ENCODE assay signal across 23 cellular contexts in genomic region chr3:184752361-184752760, GRCh38. TPM values are rescaled to one million over a fixed set of nuclear protein-coding genes. Genes with fewer than 3 reads are reported as not detected.
DNase-seq lines count a peak whose midpoint lies in the region; ATAC-seq, FAIRE-seq and TF ChIP-seq lines count a peak whose summit lies in the region.
"Had no signal": no experiment of that assay in that cellular context is flagged by ENCODE, and none has a peak within 500 bp of the region (broad histone marks: within the 10 kb centered on the region; RNA-seq: fewer than 3 reads in every experiment).

No MANE protein-coding gene starts in this region.

- DNase-seq in NCI-H526 (lab: John Stamatoyannopoulos, UW) (peak; percentile 86 to 93), H1 (ENCODE audit: low read depth in 1 of 2, low spot score in 2 of 2) (no peak), posterior vena cava (ENCODE audit: low spot score) (peak; percentile 16), C1 segment of cervical spinal cord (lab: John Stamatoyannopoulos, UW) (no peak), NCI-H524 (lab: John Stamatoyannopoulos, UW) (no peak), upper lobe of right lung (no peak)
- DNase-seq: AML-193, DMS53, GDM1, MM.1S, NCI-H1048, NCI-H1436, NCI-H187 treated with DMSO at 0.1 percent for 48 hours, NCI-H2107, NCI-H82, Peyer's patch had no signal

- H2BK12ac ChIP-seq in H1 (ENCODE audit: low read depth, low read length) = no peak overlapping the region; the same call in 1 of the 2 replicates

- no peak overlapping the region for H2AFZ ChIP-seq in H1 (ENCODE audit: low read length)

- no peak for ATAC-seq in activated CD4-positive, CD25-positive, alpha-beta regulatory T cell treated with anti-CD3 and anti-CD28 coated beads, Interleukin-2, amount 50 U/mL, for 24 hours
- ATAC-seq in upper lobe of right lung = no peak
- ATAC-seq: HepG2, K562 had no signal

- no peaks in the 10 kb centered on the region for H4K20me1 ChIP-seq in BLaER1 treated with 17β-estradiol and CSF1 and Interleukin-3, amounts not matched to agents 10 nM and 100 nM
- no peaks in the 10 kb centered on the region for H4K20me1 ChIP-seq in H1 (replicated peaks in 1 of 2; ENCODE audit: control insufficient read depth in 1 of 2, insufficient read depth in 2 of 2, low read length in 2 of 2)

- intact Hi-C loops in posterior vena cava (cut with DNase I) (no loop called here), upper lobe of right lung (cut with DNase I) (no loop called here)

- H2BK120ac ChIP-seq in H1 (replicated peaks; ENCODE audit: low read depth, low read length) = no peak overlapping the region

- no peak overlapping the region for H2BK20ac ChIP-seq in H1 (ENCODE audit: low read length)

- TF ChIP-seq EP300 in H1 (IDR thresholded peaks at IDR 0.05; ENCODE audit: borderline replicate concordance in 1 of 2, low read depth in 2 of 2, low read length in 2 of 2) = no peak

- no peaks in the 10 kb centered on the region for H3K9me3 ChIP-seq in BLaER1 treated with 17β-estradiol and CSF1 and Interleukin-3, amounts not matched to agents 10 nM and 100 nM (replicated peaks in 1 of 11)
- no peaks in the 10 kb centered on the region for H3K9me3 ChIP-seq in H1 (ENCODE audit: insufficient read depth in 2 of 2, low read depth in 1 of 2, low read length in 1 of 2)
- no peaks in the 10 kb centered on the region for H3K9me3 ChIP-seq in upper lobe of right lung
- H3K9me3 ChIP-seq: Peyer's patch had no signal

- no peak overlapping the region for H3K14ac ChIP-seq in H1 (ENCODE audit: insufficient read length)

- no peak overlapping the region for H4K8ac ChIP-seq in H1 (ENCODE audit: extremely low read depth, insufficient read depth, low read length)

- no peak overlapping the region for H2BK5ac ChIP-seq in H1 (ENCODE audit: low read depth, low read length)

- H4K91ac ChIP-seq in H1 (replicated peaks; ENCODE audit: insufficient read length, low read length) = no peak overlapping the region

- no peak overlapping the region for H3K4me3 ChIP-seq in BLaER1 treated with 17β-estradiol and CSF1 and Interleukin-3, amounts not matched to agents 10 nM and 100 nM
- H3K4me3 ChIP-seq in H1 (ENCODE audit: extremely low read depth in 1 of 4, insufficient read depth in 2 of 4, low read depth in 3 of 4, low read length in 4 of 4) (no peak overlapping the region), upper lobe of right lung (no peak overlapping the region)
- H3K4me3 ChIP-seq: K562, Peyer's patch had no signal

- no peak for FAIRE-seq in H1 (lab: Jason Lieb, UNC)
- FAIRE-seq: D721Med, GM18507, GM19239, HepG2, K562 had no signal

- no peaks in the 10 kb centered on the region; the same call in 1 of the 2 replicates for H3K23me2 ChIP-seq in H1 (ENCODE audit: low read depth, low read length)

- no peaks in the 10 kb centered on the region for H3K79me2 ChIP-seq in H1 (ENCODE audit: control insufficient read depth in 1 of 2, insufficient read depth in 2 of 2, low read length in 2 of 2)

- no peaks in the 10 kb centered on the region for H3K36me3 ChIP-seq in BLaER1 treated with 17β-estradiol and CSF1 and Interleukin-3, amounts not matched to agents 10 nM and 100 nM
- H3K36me3 ChIP-seq in H1 (ENCODE audit: control insufficient read depth in 2 of 4, insufficient read depth in 4 of 4, low read length in 3 of 4) (no peaks in the 10 kb centered on the region), upper lobe of right lung (no peaks in the 10 kb centered on the region)
- H3K36me3 ChIP-seq: Peyer's patch had no signal

- POLR2A ChIA-PET in H1 (lab: Charles Lee; ENCODE audit: partially characterized antibody) = interaction anchor here (0.6 to 2.3 kb wide), 3 partner anchors 10 to 421 kb away, joined by 4 to 8 read pairs (median 4); partner anchors contain the start of gene MAGEF1

- no peak overlapping the region; the same call in 1 of the 2 replicates for H3K18ac ChIP-seq in H1 (ENCODE audit: extremely low read depth, low read length)

- peak overlapping the region; percentile 9 to 85 (median 55); a peak in 21 of 22 replicates for H3K4me2 ChIP-seq in BLaER1 treated with 17β-estradiol and CSF1 and Interleukin-3, amounts not matched to agents 10 nM and 100 nM
- peak overlapping the region in 1 of 2 experiments; percentile 21; a peak in 1 of 4 replicates for H3K4me2 ChIP-seq in H1 (ENCODE audit: insufficient read depth in 1 of 2, low read depth in 2 of 2, low read length in 2 of 2)

- no peak overlapping the region for H3K4ac ChIP-seq in H1 (replicated peaks; ENCODE audit: insufficient read length, low read depth, low read length)

- WGBS in H1 (ENCODE audit: extremely low coverage in 1 of 2, insufficient coverage in 1 of 2, insufficient read length in 1 of 2, insufficient replicate concordance in 2 of 2, low coverage in 1 of 2, low lambda C conversion rate in 2 of 2, missing lambda C conversion rate in 1 of 2), 2 experiments = 78% methylated on average over 5 of the region's 5 CpGs; no CpG with 5 or more reads in 1 of the 2 experiments

- no peaks in the 10 kb centered on the region for H3K79me1 ChIP-seq in H1 (ENCODE audit: low read depth, low read length)

- TF ChIP-seq POLR2A in H1 (IDR thresholded peaks at IDR 0.05; ENCODE audit: control extremely low read depth in 1 of 2, low read depth in 2 of 2, low read length in 2 of 2) = no peak

- H3K27me3 ChIP-seq in BLaER1 treated with 17β-estradiol and CSF1 and Interleukin-3, amounts not matched to agents 10 nM and 100 nM = no peaks in the 10 kb centered on the region
- H3K27me3 ChIP-seq in H1 (replicated peaks in 1 of 4; ENCODE audit: control insufficient read depth in 3 of 4, extremely low read depth in 1 of 4, insufficient read depth in 3 of 4, low read length in 3 of 4) (peaks cover 0 to 4% (median 1%) of the 10 kb centered on the region in 4 experiments; a peak in 2 of 7 replicates), upper lobe of right lung (no peaks in the 10 kb centered on the region)
- H3K27me3 ChIP-seq: Peyer's patch had no signal

- no peak overlapping the region for H3K27ac ChIP-seq in BLaER1 treated with 17β-estradiol and CSF1 and Interleukin-3, amounts not matched to agents 10 nM and 100 nM
- H3K27ac ChIP-seq in H1 (ENCODE audit: low read depth, low read length) (no peak overlapping the region), upper lobe of right lung (no peak overlapping the region)
- H3K27ac ChIP-seq: Peyer's patch had no signal

- no peak overlapping the region for H3K9ac ChIP-seq in BLaER1 treated with 17β-estradiol and CSF1 and Interleukin-3, amounts not matched to agents 10 nM and 100 nM
- H3K9ac ChIP-seq in H1 (replicated peaks in 1 of 4; ENCODE audit: extremely low read depth in 1 of 4, low read depth in 3 of 4, low read length in 3 of 4) = no peak overlapping the region

- TF ChIP-seq RAD21 in H1 (IDR thresholded peaks at IDR 0.05 in 1 of 2, conservative IDR thresholded peaks at IDR 0.05 in 1 of 2; ENCODE audit: low read depth in 2 of 2, low read length in 2 of 2) = no peak

- no peak overlapping the region for H4K5ac ChIP-seq in H1 (ENCODE audit: insufficient read length, low read depth, low read length)

- CTCF ChIA-PET in H1 (lab: Charles Lee; ENCODE audit: partially characterized antibody) = interaction anchor here (0.6 to 5.5 kb wide), 8 partner anchors 8 to 1258 kb away, joined by 3 to 56 read pairs (median 7); no protein-coding TSS in a partner anchor

- no peak overlapping the region for H3K56ac ChIP-seq in H1 (replicated peaks; ENCODE audit: insufficient read length, low read depth, low read length)

- H2BK15ac ChIP-seq in H1 (ENCODE audit: low read length) = 0 out of 2 replicates have a peak overlapping the region, but pooled peaks have one; percentile 65

- H2AK5ac ChIP-seq in H1 (ENCODE audit: low read depth, low read length) = no peak overlapping the region

- TF ChIP-seq CTCF in H1 (IDR thresholded peaks at IDR 0.05; ENCODE audit: control extremely low read depth in 1 of 3, insufficient read depth in 1 of 3, low read depth in 1 of 3, low read length in 3 of 3) = no peak
- no peak for TF ChIP-seq CTCF in upper lobe of right lung (IDR thresholded peaks at IDR 0.05)

- no peak overlapping the region for H3K23ac ChIP-seq in H1 (ENCODE audit: insufficient read length)

- H3K4me1 ChIP-seq in BLaER1 treated with 17β-estradiol and CSF1 and Interleukin-3, amounts not matched to agents 10 nM and 100 nM = peaks cover 38 to 54% (median 47%) of the 10 kb centered on the region in 10 experiments
- peaks cover 5 to 29% (median 20%) of the 10 kb centered on the region in 4 experiments for H3K4me1 ChIP-seq in H1 (replicated peaks in 1 of 4; ENCODE audit: control insufficient read depth in 3 of 4, insufficient read depth in 4 of 4, low read length in 3 of 4)
- H3K4me1 ChIP-seq in upper lobe of right lung = no peaks in the 10 kb centered on the region

TF ChIP-seq in H1, 55 proteins besides CTCF, POLR2A, EP300 and RAD21 (continues in another document):
- TF ChIP-seq JUN (IDR thresholded peaks at IDR 0.05; ENCODE audit: low read depth, low read length) (no peak), BCL11A (IDR thresholded peaks at IDR 0.05; ENCODE audit: low read depth in 2 of 2, low read length in 2 of 2) (no peak), ASH2L (IDR thresholded peaks at IDR 0.05; ENCODE audit: low read length) (no peak), POU5F1 (IDR thresholded peaks at IDR 0.05; ENCODE audit: low read depth, low read length) (no peak), CHD2 (IDR thresholded peaks at IDR 0.05; ENCODE audit: low read length) (no peak), SP4 (IDR thresholded peaks at IDR 0.05; ENCODE audit: low read length) (no peak)

RNA-seq across cellular contexts. Expression of gene MAGEF1, which starts 40.5 kb away (rescaled TPM):
- 54.1 and 56.7 TPM in 2 replicates for total RNA-seq in H1 (2021; fragmentation: NEBNext Ultra II Directional; extraction: Animal tissue kit (Norgen Biotek cat#: 25700))
- polyA plus RNA-seq in H1 (2011; rRNA removed) = 26.5 and 29.5 TPM in 2 replicates
- polyA plus RNA-seq in H1 (2011; cell fraction: cytosol; rRNA removed) = 51.9 TPM
- polyA plus RNA-seq in H1 (2011; cell fraction: nucleus; rRNA removed) = 18.1 TPM
- 47.6 to 57.8 TPM (median 52.1 TPM) in 4 replicates for polyA plus RNA-seq in H1 (2012, experiment 1 of 2)
- polyA plus RNA-seq in H1 (2012, experiment 2 of 2) = 31.8 TPM
- 33.0 TPM for polyA plus RNA-seq in H1 (2013, experiment 1 of 2)
- polyA plus RNA-seq in H1 (2013, experiment 2 of 2) = 35.2 TPM
- polyA minus RNA-seq in H1 (2011; rRNA and poly(A)+ RNA removed) = 11.3 and 12.0 TPM in 2 replicates
- polyA minus RNA-seq in H1 (2011; cell fraction: cytosol; rRNA and poly(A)+ RNA removed) = 21.2 TPM
- 11.4 TPM for polyA minus RNA-seq in H1 (2011; cell fraction: nucleus; rRNA and poly(A)+ RNA removed)
- total RNA-seq in posterior vena cava = 10 to 100 TPM; 29.6 to 31.3 TPM
- 30.3 TPM for total RNA-seq in upper lobe of right lung

RNA-seq across cellular contexts. Expression of gene VPS8, which starts 59.6 kb away (rescaled TPM):
- total RNA-seq in H1 (2021; fragmentation: NEBNext Ultra II Directional; extraction: Animal tissue kit (Norgen Biotek cat#: 25700)) = 38.0 and 41.0 TPM in 2 replicates
- polyA plus RNA-seq in H1 (2011; rRNA removed) = 11.6 and 13.0 TPM in 2 replicates
- 17.5 TPM for polyA plus RNA-seq in H1 (2011; cell fraction: cytosol; rRNA removed)
- polyA plus RNA-seq in H1 (2011; cell fraction: nucleus; rRNA removed) = 13.0 TPM
- polyA plus RNA-seq in H1 (2012, experiment 1 of 2) = 13.6 to 18.2 TPM (median 16.1 TPM) in 4 replicates
- polyA plus RNA-seq in H1 (2012, experiment 2 of 2) = 1.2 TPM
- polyA plus RNA-seq in H1 (2013, experiment 1 of 2) = 11.4 TPM
- 11.6 TPM for polyA plus RNA-seq in H1 (2013, experiment 2 of 2)
- 52.1 and 77.3 TPM in 2 replicates for polyA minus RNA-seq in H1 (2011; rRNA and poly(A)+ RNA removed)
- polyA minus RNA-seq in H1 (2011; cell fraction: cytosol; rRNA and poly(A)+ RNA removed) = 21.4 TPM
- 144 TPM for polyA minus RNA-seq in H1 (2011; cell fraction: nucleus; rRNA and poly(A)+ RNA removed)
- total RNA-seq in posterior vena cava (10 to 100 TPM; 58.8 to 66.8 TPM), upper lobe of right lung (62.9 TPM)

Comparison
In these comparisons a context has a peak if more than half of its experiments do, and no peak if none do; other contexts are left out.
1. DNase-seq: peak in NCI-H526 (2 of 2) and posterior vena cava (single experiment); none in H1 (0 of 2), C1 segment of cervical spinal cord (0 of 14), NCI-H524 (0 of 2) and upper lobe of right lung (single experiment).